In genomic region chr7:92873776-92874175, GRCh38 we compare ENCODE assay signal across 28 cellular contexts. TPM values are rescaled to one million over a fixed set of nuclear protein-coding genes. Genes with fewer than 3 reads are reported as not detected.
DNase-seq lines count a peak whose midpoint lies in the region; ATAC-seq and TF ChIP-seq lines count a peak whose summit lies in the region.
"Had no signal": no experiment of that assay in that cellular context is flagged by ENCODE, and none has a peak within 500 bp of the region (broad histone marks: within the 10 kb centered on the region; RNA-seq: fewer than 3 reads in every experiment).

No MANE protein-coding gene starts in this region.

- no peak for TF ChIP-seq EP300 in tibial nerve (IDR thresholded peaks at IDR 0.05)

- H3K4me1 Mint-ChIP-seq in immature natural killer cell (peaks cover 2 to 11% of the 10 kb centered on the region in 2 donors), glutamatergic neuron (ENCODE audit: low read depth, unreplicated experiment) (no peaks in the 10 kb centered on the region)
- H3K4me1 Mint-ChIP-seq: naive B cell had no signal

- TF ChIP-seq POLR2A in tibial nerve (IDR thresholded peaks at IDR 0.05): no peak

- H3K27ac Mint-ChIP-seq in immature natural killer cell (no peak overlapping the region), glutamatergic neuron (ENCODE audit: unreplicated experiment) (no peak overlapping the region)
- H3K27ac Mint-ChIP-seq: activated CD4-positive, alpha-beta memory T cell treated with anti-CD3 and anti-CD28 coated beads, Interleukin-2, amount 10 ng/mL, durations not matched to agents 7 days and 5 days; activated naive CD4-positive, alpha-beta T cell treated with anti-CD3 and anti-CD28 coated beads for 36 hours; CD8-positive, alpha-beta memory T cell; naive B cell had no signal

- peaks cover 0 to 8% (median 5%) of the 10 kb centered on the region in 3 donors for H3K36me3 Mint-ChIP-seq in immature natural killer cell
- H3K36me3 Mint-ChIP-seq in glutamatergic neuron (ENCODE audit: unreplicated experiment): no peaks in the 10 kb centered on the region

- 20 to 51% methylated on average over 1 to 2 of the region's 2 CpGs for WGBS in mesodermal cell (ENCODE audit: insufficient coverage in 2 of 2), 2 experiments
- 47 to 48% methylated on average over 2 of the region's 2 CpGs for WGBS in tibial nerve, 2 donors

- H3K27me3 ChIP-seq in tibial nerve: no peaks in the 10 kb centered on the region
- H3K27me3 ChIP-seq: BE2C, breast epithelium, left lung, SJCRH30, stomach, vagina had no signal

- no peak for TF ChIP-seq CTCF in tibial nerve (IDR thresholded peaks at IDR 0.05)
- TF ChIP-seq CTCF in glutamatergic neuron (IDR thresholded peaks at IDR 0.05; ENCODE audit: partially characterized antibody, unreplicated experiment): no peak

- H3K9me3 Mint-ChIP-seq in immature natural killer cell (peaks cover 0 to 9% (median 2%) of the 10 kb centered on the region in 6 donors), glutamatergic neuron (ENCODE audit: unreplicated experiment) (no peaks in the 10 kb centered on the region)

- H3K36me3 ChIP-seq in mesodermal cell (ENCODE audit: control insufficient read depth, insufficient read depth, low read length): no peaks in the 10 kb centered on the region
- no peaks in the 10 kb centered on the region for H3K36me3 ChIP-seq in tibial nerve
- H3K36me3 ChIP-seq: BE2C, breast epithelium, left lung, SJCRH30, stomach, vagina had no signal

- peaks cover 0 to 5% (median 2%) of the 10 kb centered on the region in 3 donors for H3K27me3 Mint-ChIP-seq in immature natural killer cell (ENCODE audit: low read depth in 3 of 3)
- H3K27me3 Mint-ChIP-seq in glutamatergic neuron (ENCODE audit: unreplicated experiment): no peaks in the 10 kb centered on the region
- H3K27me3 Mint-ChIP-seq: naive B cell had no signal

- peaks cover 32% of the 10 kb centered on the region for H3K4me1 ChIP-seq in mesodermal cell (ENCODE audit: control insufficient read depth, insufficient read depth, low read length, poor library complexity, severe bottlenecking)
- H3K4me1 ChIP-seq in tibial nerve: no peaks in the 10 kb centered on the region
- H3K4me1 ChIP-seq: BE2C, breast epithelium, left lung, psoas muscle, stomach, vagina had no signal

- no peak overlapping the region for H3K4me3 Mint-ChIP-seq in immature natural killer cell
- no peak overlapping the region for H3K4me3 Mint-ChIP-seq in glutamatergic neuron (ENCODE audit: unreplicated experiment)
- H3K4me3 Mint-ChIP-seq: activated CD4-positive, alpha-beta memory T cell treated with anti-CD3 and anti-CD28 coated beads, Interleukin-2, amount 10 ng/mL, durations not matched to agents 7 days and 5 days; activated naive CD4-positive, alpha-beta T cell treated with anti-CD3 and anti-CD28 coated beads for 36 hours; CD8-positive, alpha-beta memory T cell; naive B cell had no signal

- H3K9me3 ChIP-seq in mesodermal cell (ENCODE audit: control insufficient read depth, low read length) (peaks cover 2% of the 10 kb centered on the region), tibial nerve (peaks cover 0 to 2% (median 0%) of the 10 kb centered on the region in 4 donors)
- H3K9me3 ChIP-seq: breast epithelium, vagina had no signal

- peak; percentile 52 for DNase-seq in EH (ENCODE audit: low read depth)
- peak; percentile 91 for DNase-seq in NCI-H2227 treated with DMSO at 0.1 percent for 48 hours (lab: John Stamatoyannopoulos, UW)
- peak; percentile 9 for DNase-seq in astrocyte of the hippocampus (ENCODE audit: low read depth, low spot score)
- no peak for DNase-seq in tibial nerve (ENCODE audit: low spot score in 2 of 2)
- no peak for DNase-seq in immature natural killer cell
- no peak for DNase-seq in glutamatergic neuron
- DNase-seq: activated CD4-positive, alpha-beta memory T cell treated with anti-CD3 and anti-CD28 coated beads, Interleukin-2, amount 10 ng/mL, durations not matched to agents 7 days and 5 days; activated CD4-positive, CD25-positive, alpha-beta regulatory T cell treated with anti-CD3 and anti-CD28 coated beads, Interleukin-2, amount 50 U/mL, for 72 hours; activated CD8-positive, alpha-beta memory T cell treated with anti-CD3 and anti-CD28 coated beads, Interleukin-2, amount 50 U/mL, for 4 hours; activated naive CD4-positive, alpha-beta T cell treated with anti-CD3 and anti-CD28 coated beads for 36 hours; BE2C; CD8-positive, alpha-beta memory T cell; KBM-7; left lung; naive B cell; NCI-H1417; NCI-H2107; occipital lobe; psoas muscle; RPMI8226; stimulated activated CD4-positive, alpha-beta T cell treated with anti-CD3 and anti-CD28 coated beads, Interleukin-4, amount 100 ng/mL, for 1 hour; stomach had no signal

- H3K27ac ChIP-seq in mesodermal cell (ENCODE audit: low read depth, low read length, severe bottlenecking) (peak overlapping the region; percentile 89), tibial nerve (no peak overlapping the region)
- H3K27ac ChIP-seq: breast epithelium, left lung, psoas muscle, SJCRH30, stomach, vagina had no signal

- ATAC-seq in HG03354 (IDR thresholded peaks at IDR 0.05; ENCODE audit: poor library complexity, severe bottlenecking, unreplicated experiment): no peak
- ATAC-seq: left lung, psoas muscle, sciatic nerve had no signal

- no peak overlapping the region for H3K4me3 ChIP-seq in mesodermal cell (ENCODE audit: extremely low read depth, insufficient read depth, low read length, poor library complexity, severe bottlenecking)
- H3K4me3 ChIP-seq in tibial nerve: no peak overlapping the region
- H3K4me3 ChIP-seq: breast epithelium, left lung, psoas muscle, SJCRH30, stomach, vagina had no signal

RNA-seq across cellular contexts. Expression of gene CDK6, which starts 37.4 kb away (rescaled TPM):
- polyA plus RNA-seq in mesodermal cell (2013, experiment 1 of 2): 50.2 TPM
- 38.6 TPM for polyA plus RNA-seq in mesodermal cell (2013, experiment 2 of 2)
- total RNA-seq in tibial nerve (10 to 100 TPM; 14.4 to 45.4 (median 26.6) TPM), glutamatergic neuron (ENCODE audit: unreplicated experiment) (111 TPM)
- polyA plus RNA-seq in immature natural killer cell: 10 to 100 TPM; 11.1 to 21.2 (median 15.8) TPM

Comparison
In these comparisons a context has a peak if more than half of its experiments do, and no peak if none do; other contexts are left out.
1. DNase-seq: peak in EH (single experiment), NCI-H2227 treated with DMSO at 0.1 percent for 48 hours (single experiment) and astrocyte of the hippocampus (single experiment); none in tibial nerve (0 of 2), immature natural killer cell (0 of 3) and glutamatergic neuron (single experiment).